13 cellular contexts compared by ENCODE assay signal in the genomic region with DNA sequence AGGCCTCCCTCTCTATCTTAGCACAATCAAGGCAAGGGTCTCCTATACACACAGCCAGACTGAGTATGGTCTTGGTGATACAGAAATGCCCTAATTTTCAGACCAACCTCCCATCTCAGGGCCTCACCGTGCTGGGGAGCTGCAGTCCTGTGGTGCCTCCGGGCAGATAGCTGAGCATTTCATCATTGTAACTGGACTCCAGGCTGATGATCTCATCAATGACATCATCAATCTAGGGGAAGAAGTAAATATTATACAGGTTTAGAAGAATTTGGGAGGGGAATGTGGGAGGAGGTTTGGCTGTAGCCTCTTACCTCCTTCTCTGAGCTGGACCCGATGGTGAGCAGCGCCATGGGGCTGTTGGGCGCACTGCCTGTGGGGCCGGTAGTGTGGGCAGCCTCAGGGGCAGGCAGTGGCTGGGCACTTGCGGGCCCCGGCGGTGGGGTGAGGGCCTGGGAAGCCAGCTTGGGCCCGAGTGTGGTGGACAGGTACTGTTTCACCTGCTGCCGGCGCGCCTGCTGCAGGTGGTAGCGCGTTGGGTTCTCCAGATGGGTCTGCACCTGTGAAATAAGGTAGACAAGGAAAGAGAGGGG. TPM values are rescaled to one million over a fixed set of nuclear protein-coding genes. Genes with fewer than 3 reads are reported as not detected.
DNase-seq lines count a peak whose midpoint lies in the region; ATAC-seq and TF ChIP-seq lines count a peak whose summit lies in the region.
"Had no signal": no experiment of that assay in that cellular context is flagged by ENCODE, and none has a peak within 500 bp of the region (broad histone marks: within the 10 kb centered on the region; RNA-seq: fewer than 3 reads in every experiment).

No MANE protein-coding gene starts in this region.

- peaks cover 30% of the 10 kb centered on the region for H3K4me1 Mint-ChIP-seq in activated CD8-positive, alpha-beta memory T cell treated with anti-CD3 and anti-CD28 coated beads, Interleukin-2, amount 10 ng/mL, durations not matched to agents 7 days and 5 days

- H3K4me2 ChIP-seq in fibroblast of lung (ENCODE audit: extremely low read depth, insufficient read depth, low read length) = no peak overlapping the region

- ATAC-seq in activated CD8-positive, alpha-beta memory T cell treated with anti-CD3 and anti-CD28 coated beads, Interleukin-2, amount 10 ng/mL, durations not matched to agents 7 days and 5 days = no peak
- no peak for ATAC-seq in RWPE2 (ENCODE audit: low read depth)
- ATAC-seq: heart left ventricle; naive thymus-derived CD8-positive, alpha-beta T cell; Panc1 had no signal

- H3K27me3 ChIP-seq in RWPE2 (ENCODE audit: insufficient read depth, poor library complexity, severe bottlenecking) (no peaks in the 10 kb centered on the region), fibroblast of lung (ENCODE audit: control insufficient read depth, insufficient read depth, low read length) (no peaks in the 10 kb centered on the region), subcutaneous abdominal adipose tissue (ENCODE audit: control insufficient read depth in 5 of 5, insufficient read depth in 4 of 5, low read length in 5 of 5) (peaks cover 0 to 7% (median 3%) of the 10 kb centered on the region in 5 donors), adrenal gland (no peaks in the 10 kb centered on the region)
- H3K27me3 ChIP-seq: heart left ventricle, transverse colon had no signal

- H3K4me1 ChIP-seq in RWPE2 (ENCODE audit: insufficient read depth, poor library complexity, severe bottlenecking) (peaks cover 10% of the 10 kb centered on the region), fibroblast of lung (ENCODE audit: control insufficient read depth, extremely low read depth, insufficient read depth, low read length) (peaks cover 9% of the 10 kb centered on the region), subcutaneous abdominal adipose tissue (ENCODE audit: control insufficient read depth in 5 of 5, insufficient read depth in 5 of 5, low read length in 5 of 5) (peaks cover 0 to 38% (median 34%) of the 10 kb centered on the region in 5 donors), adrenal gland (replicated peaks in 1 of 2) (peaks cover 14% of the 10 kb centered on the region in 2 donors)

- peaks cover 29% of the 10 kb centered on the region for H3K36me3 Mint-ChIP-seq in activated CD8-positive, alpha-beta memory T cell treated with anti-CD3 and anti-CD28 coated beads, Interleukin-2, amount 10 ng/mL, durations not matched to agents 7 days and 5 days

- H2AFZ ChIP-seq in fibroblast of lung (ENCODE audit: low read length) = no peak overlapping the region

- H3K36me3 ChIP-seq in RWPE2 (ENCODE audit: low read depth) = peaks cover 64% of the 10 kb centered on the region
- H3K36me3 ChIP-seq in fibroblast of lung (ENCODE audit: control insufficient read depth, insufficient read depth, low read length) = peaks cover 24% of the 10 kb centered on the region
- H3K36me3 ChIP-seq in subcutaneous abdominal adipose tissue (ENCODE audit: control insufficient read depth in 5 of 5, insufficient read depth in 5 of 5, low read length in 5 of 5) = peaks cover 0 to 50% (median 41%) of the 10 kb centered on the region in 5 donors
- H3K36me3 ChIP-seq in adrenal gland (replicated peaks in 1 of 2) = peaks cover 0 to 50% of the 10 kb centered on the region in 2 donors

- H3K9me3 ChIP-seq in RWPE2 (ENCODE audit: severe bottlenecking) (no peaks in the 10 kb centered on the region), fibroblast of lung (ENCODE audit: control insufficient read depth, insufficient read depth, low read depth, low read length) (no peaks in the 10 kb centered on the region), subcutaneous abdominal adipose tissue (ENCODE audit: control insufficient read depth in 5 of 5, low read length in 5 of 5) (no peaks in the 10 kb centered on the region), adrenal gland (replicated peaks in 1 of 3) (no peaks in the 10 kb centered on the region)
- H3K9me3 ChIP-seq: transverse colon had no signal

- TF ChIP-seq CTCF in RWPE2 (IDR thresholded peaks at IDR 0.05; ENCODE audit: poor library complexity, severe bottlenecking) (no peak), fibroblast of lung (conservative IDR thresholded peaks at IDR 0.05 in 1 of 2, IDR thresholded peaks at IDR 0.05 in 1 of 2; ENCODE audit: low read depth in 1 of 2, low read length in 2 of 2) (no peak), adrenal gland (IDR thresholded peaks at IDR 0.05) (no peak)

- no peaks in the 10 kb centered on the region for H3K27me3 Mint-ChIP-seq in activated CD8-positive, alpha-beta memory T cell treated with anti-CD3 and anti-CD28 coated beads, Interleukin-2, amount 10 ng/mL, durations not matched to agents 7 days and 5 days
- H3K27me3 Mint-ChIP-seq: naive thymus-derived CD8-positive, alpha-beta T cell had no signal

- intact Hi-C loops in adrenal gland (cut with DNase I) = no loop called here

- no peak for DNase-seq in activated CD8-positive, alpha-beta memory T cell treated with anti-CD3 and anti-CD28 coated beads, Interleukin-2, amount 10 ng/mL, durations not matched to agents 7 days and 5 days
- no peak for DNase-seq in activated CD8-positive, alpha-beta memory T cell treated with anti-CD3 and anti-CD28 coated beads, Interleukin-2, amount 50 U/mL, for 4 hours
- DNase-seq in RWPE2 (ENCODE audit: low spot score) = no peak
- peak; percentile 45 to 73 for DNase-seq in fibroblast of lung (ENCODE audit: low read depth in 2 of 2)
- no peak for DNase-seq in activated T-cell treated with anti-CD3 and anti-CD28 coated beads for 4 hours
- no peak for DNase-seq in adrenal gland
- no peak for DNase-seq in SW 1271 (lab: John Stamatoyannopoulos, UW)
- DNase-seq: heart left ventricle; naive thymus-derived CD8-positive, alpha-beta T cell; small intestine; transverse colon had no signal

- no peak overlapping the region for H3K4me3 Mint-ChIP-seq in activated CD8-positive, alpha-beta memory T cell treated with anti-CD3 and anti-CD28 coated beads, Interleukin-2, amount 10 ng/mL, durations not matched to agents 7 days and 5 days
- H3K4me3 Mint-ChIP-seq: naive thymus-derived CD8-positive, alpha-beta T cell had no signal

- H3K4me3 ChIP-seq in RWPE2 (ENCODE audit: severe bottlenecking) (no peak overlapping the region), fibroblast of lung (replicated peaks in 1 of 4; ENCODE audit: control extremely low read depth in 1 of 4, insufficient read depth in 1 of 4, low read depth in 3 of 4, low read length in 4 of 4) (no peak overlapping the region), subcutaneous abdominal adipose tissue (ENCODE audit: low read depth in 1 of 5, low read length in 5 of 5) (no peak overlapping the region), adrenal gland (no peak overlapping the region)
- H3K4me3 ChIP-seq: heart left ventricle, transverse colon had no signal

- CTCF ChIA-PET in activated CD8-positive, alpha-beta memory T cell treated with anti-CD3 and anti-CD28 coated beads, Interleukin-2, amount 10 ng/mL, durations not matched to agents 7 days and 5 days (lab: Charles Lee) = no interaction called here

- H4K20me1 ChIP-seq in fibroblast of lung (ENCODE audit: control insufficient read depth, extremely low read depth, insufficient read depth, low read length) = no peaks in the 10 kb centered on the region

- no peak for TF ChIP-seq POLR2A in adrenal gland (IDR thresholded peaks at IDR 0.05)

- peaks cover 50% of the 10 kb centered on the region for H3K79me2 ChIP-seq in fibroblast of lung (ENCODE audit: control insufficient read depth, insufficient read depth, low read length)

- H3K27ac Mint-ChIP-seq in activated CD8-positive, alpha-beta memory T cell treated with anti-CD3 and anti-CD28 coated beads, Interleukin-2, amount 10 ng/mL, durations not matched to agents 7 days and 5 days = peak overlapping the region; percentile 56

- H3K9me3 Mint-ChIP-seq in activated CD8-positive, alpha-beta memory T cell treated with anti-CD3 and anti-CD28 coated beads, Interleukin-2, amount 10 ng/mL, durations not matched to agents 7 days and 5 days (ENCODE audit: low read depth) = no peaks in the 10 kb centered on the region
- H3K9me3 Mint-ChIP-seq: naive thymus-derived CD8-positive, alpha-beta T cell had no signal

- no peak overlapping the region for H3K9ac ChIP-seq in fibroblast of lung (ENCODE audit: insufficient read depth, low read length)
- H3K9ac ChIP-seq in subcutaneous abdominal adipose tissue (ENCODE audit: low read length in 5 of 5) = no peak overlapping the region

- peak overlapping the region; percentile 90 for H3K27ac ChIP-seq in RWPE2 (ENCODE audit: poor library complexity, severe bottlenecking)
- peak overlapping the region; percentile 77 for H3K27ac ChIP-seq in fibroblast of lung (ENCODE audit: insufficient read depth, low read length)
- H3K27ac ChIP-seq in subcutaneous abdominal adipose tissue (ENCODE audit: low read depth, low read length) = peak overlapping the region; percentile 98
- peak overlapping the region in 1 of 5 donors; percentile 99 for H3K27ac ChIP-seq in adrenal gland

- 89 to 91% (median 90%) methylated on average over 8 to 15 of the region's 15 CpGs; no CpG with 5 or more reads in 1 of the 4 donors for WGBS in adrenal gland, 4 donors

RNA-seq across cellular contexts. Expression of a gene that starts 5.2 kb away (rescaled TPM):
- total RNA-seq in activated CD8-positive, alpha-beta memory T cell treated with anti-CD3 and anti-CD28 coated beads, Interleukin-2, amount 10 ng/mL, durations not matched to agents 7 days and 5 days = 10 to 100 TPM; 29.4 to 34.1 TPM
- total RNA-seq in fibroblast of lung = 24.7 and 36.8 TPM in 2 replicates
- 18.9 and 22.2 TPM in 2 replicates for polyA plus RNA-seq in fibroblast of lung
- 59.2 and 65.5 TPM in 2 replicates for polyA plus RNA-seq in fibroblast of lung (2012)
- 66.1 and 92.1 TPM in 2 replicates for polyA minus RNA-seq in fibroblast of lung (ENCODE audit: low replicate concordance)
- total RNA-seq in adrenal gland = 100 to 1,000 TPM in 4 of 8 donors, 10 to 100 TPM in 4; 79.2 to 168 (median 97.6) TPM
- 10 to 100 TPM; 45.6 to 76.1 (median 65.9) TPM for polyA plus RNA-seq in adrenal gland

RNA-seq across cellular contexts. Expression of a gene that starts 20.8 kb away (rescaled TPM):
- 1 to 10 TPM; 6.9 to 7.9 TPM for total RNA-seq in activated CD8-positive, alpha-beta memory T cell treated with anti-CD3 and anti-CD28 coated beads, Interleukin-2, amount 10 ng/mL, durations not matched to agents 7 days and 5 days
- total RNA-seq in fibroblast of lung (0.51 and 0.66 TPM in 2 replicates), adrenal gland (10 to 100 TPM in 1 of 8 donors, 1 to 10 TPM in 7; 1.7 to 30.6 (median 4.0) TPM)
- polyA plus RNA-seq in fibroblast of lung (0.52 and 0.55 TPM in 2 replicates), adrenal gland (1 to 10 TPM; 1.1 to 8.2 (median 2.7) TPM)
- polyA plus RNA-seq in fibroblast of lung (2012) = 0.89 and 1.2 TPM in 2 replicates
- 2.0 and 2.2 TPM in 2 replicates for polyA minus RNA-seq in fibroblast of lung (ENCODE audit: low replicate concordance)

RNA-seq across cellular contexts. Expression of a gene that starts 35.8 kb away (rescaled TPM):
- 10 to 100 TPM; 21.4 to 21.6 TPM for total RNA-seq in activated CD8-positive, alpha-beta memory T cell treated with anti-CD3 and anti-CD28 coated beads, Interleukin-2, amount 10 ng/mL, durations not matched to agents 7 days and 5 days
- total RNA-seq in fibroblast of lung = 6.4 and 11.9 TPM in 2 replicates
- polyA plus RNA-seq in fibroblast of lung = 33.1 and 33.5 TPM in 2 replicates
- 91.9 and 93.9 TPM in 2 replicates for polyA plus RNA-seq in fibroblast of lung (2012)
- 128 and 135 TPM in 2 replicates for polyA minus RNA-seq in fibroblast of lung (ENCODE audit: low replicate concordance)
- 10 to 100 TPM in 7 of 8 donors, 1 to 10 TPM in 1; 9.7 to 44.5 (median 35.8) TPM for total RNA-seq in adrenal gland
- polyA plus RNA-seq in adrenal gland = 100 to 1,000 TPM in 1 of 3 donors, 10 to 100 TPM in 2; 66.0 to 100 (median 85.5) TPM

RNA-seq across cellular contexts. Expression of a gene that starts 35.9 kb away (rescaled TPM):
- 100 to 1,000 TPM; 104 to 126 TPM for total RNA-seq in activated CD8-positive, alpha-beta memory T cell treated with anti-CD3 and anti-CD28 coated beads, Interleukin-2, amount 10 ng/mL, durations not matched to agents 7 days and 5 days
- 20.5 and 26.4 TPM in 2 replicates for total RNA-seq in fibroblast of lung
- 18.5 and 18.6 TPM in 2 replicates for polyA plus RNA-seq in fibroblast of lung
- polyA plus RNA-seq in fibroblast of lung (2012) = 17.6 and 18.1 TPM in 2 replicates
- polyA minus RNA-seq in fibroblast of lung (ENCODE audit: low replicate concordance) = 11.9 and 21.7 TPM in 2 replicates
- 10 to 100 TPM; 27.4 to 60.3 (median 41.6) TPM for total RNA-seq in adrenal gland
- 10 to 100 TPM; 39.8 to 86.6 (median 44.1) TPM for polyA plus RNA-seq in adrenal gland

RNA-seq across cellular contexts. Expression of a gene that starts 41.7 kb away (rescaled TPM):
- total RNA-seq in activated CD8-positive, alpha-beta memory T cell treated with anti-CD3 and anti-CD28 coated beads, Interleukin-2, amount 10 ng/mL, durations not matched to agents 7 days and 5 days = 10 to 100 TPM; 34.8 to 50.5 TPM
- total RNA-seq in fibroblast of lung = 59.8 TPM in 2 replicates
- polyA plus RNA-seq in fibroblast of lung = 69.4 and 76.4 TPM in 2 replicates
- 63.3 and 72.8 TPM in 2 replicates for polyA plus RNA-seq in fibroblast of lung (2012)
- 132 and 139 TPM in 2 replicates for polyA minus RNA-seq in fibroblast of lung (ENCODE audit: low replicate concordance)
- 100 to 1,000 TPM in 6 of 8 donors, 10 to 100 TPM in 2; 73.4 to 139 (median 110) TPM for total RNA-seq in adrenal gland
- polyA plus RNA-seq in adrenal gland = 100 to 1,000 TPM in 2 of 3 donors, 10 to 100 TPM in 1; 59.4 to 184 (median 170) TPM

Comparison
In these comparisons a context has a peak if more than half of its experiments do, and no peak if none do; other contexts are left out.
1. DNase-seq: peak in fibroblast of lung (2 of 2); none in activated CD8-positive, alpha-beta memory T cell treated with anti-CD3 and anti-CD28 coated beads, Interleukin-2, amount 10 ng/mL, durations not matched to agents 7 days and 5 days (single experiment), activated CD8-positive, alpha-beta memory T cell treated with anti-CD3 and anti-CD28 coated beads, Interleukin-2, amount 50 U/mL, for 4 hours (single experiment), RWPE2 (single experiment), activated T-cell treated with anti-CD3 and anti-CD28 coated beads for 4 hours (single experiment), adrenal gland (0 of 7) and SW 1271 (0 of 2).